ENCODE assay signal across 13 cellular contexts in genomic region chr10:95454356-95454755, GRCh38.
DNase-seq lines count a peak whose midpoint lies in the region; ATAC-seq and TF ChIP-seq lines count a peak whose summit lies in the region.
"Had no signal": no experiment of that assay in that cellular context is flagged by ENCODE, and none has a peak within 500 bp of the region (broad histone marks: within the 10 kb centered on the region; RNA-seq: fewer than 3 reads in every experiment).

No MANE protein-coding gene starts in this region.

- H3K27me3 ChIP-seq in GM23338 (ENCODE audit: insufficient read depth) (no peaks in the 10 kb centered on the region), esophagus muscularis mucosa (no peaks in the 10 kb centered on the region), muscle layer of colon (ENCODE audit: control insufficient read depth in 1 of 2, insufficient read depth in 2 of 2, low read length in 2 of 2) (no peaks in the 10 kb centered on the region), stomach smooth muscle (ENCODE audit: control insufficient read depth in 1 of 2, insufficient read depth in 2 of 2, low read length in 2 of 2) (no peaks in the 10 kb centered on the region)
- H3K27me3 ChIP-seq: BLaER1 had no signal

- TF ChIP-seq CTCF in GM23338 (conservative IDR thresholded peaks at IDR 0.05; ENCODE audit: low read depth in 2 of 2): no peak
- no peak for TF ChIP-seq CTCF in esophagus muscularis mucosa (IDR thresholded peaks at IDR 0.05)

- H3K9me2 ChIP-seq in GM23338 (ENCODE audit: insufficient read depth): no peaks in the 10 kb centered on the region

- H3K27me3 Mint-ChIP-seq in GM23338 (ENCODE audit: insufficient read depth, low read depth, poor library complexity): peaks cover 2% of the 10 kb centered on the region

- H3K27ac ChIP-seq in GM23338 (ENCODE audit: low read depth): peak overlapping the region; percentile 62; the same call in 1 of the 2 replicates
- H3K27ac ChIP-seq in esophagus muscularis mucosa (replicated peaks in 1 of 4): peak overlapping the region; percentile 85 to 97 (median 94)
- peak overlapping the region; percentile 66 for H3K27ac ChIP-seq in muscle layer of colon (ENCODE audit: low read depth, low read length)
- peak overlapping the region; percentile 66 for H3K27ac ChIP-seq in stomach smooth muscle (ENCODE audit: low read length)
- H3K27ac ChIP-seq: BLaER1 had no signal

- ATAC-seq in GM23338 (no peak), HG03571 (IDR thresholded peaks at IDR 0.05; ENCODE audit: unreplicated experiment) (no peak), HG02623 (IDR thresholded peaks at IDR 0.05; ENCODE audit: unreplicated experiment) (no peak)

- H3K4me1 ChIP-seq in GM23338 (ENCODE audit: insufficient read depth) (peaks cover 15% of the 10 kb centered on the region), esophagus muscularis mucosa (peaks cover 30 to 100% (median 99%) of the 10 kb centered on the region in 4 donors), muscle layer of colon (ENCODE audit: insufficient read depth, low read length) (peaks cover 82% of the 10 kb centered on the region), stomach smooth muscle (ENCODE audit: control insufficient read depth, insufficient read depth, low read length) (peaks cover 73% of the 10 kb centered on the region)

- no peak overlapping the region for H3K4me2 ChIP-seq in GM23338
- H3K4me2 ChIP-seq: BLaER1 had no signal

- H3K36me3 Mint-ChIP-seq in GM23338 (ENCODE audit: low read depth): no peaks in the 10 kb centered on the region
- H3K36me3 Mint-ChIP-seq: CD4-positive, CD25-positive, alpha-beta regulatory T cell had no signal

- no peak for TF ChIP-seq EP300 in esophagus muscularis mucosa (IDR thresholded peaks at IDR 0.05)

- no peaks in the 10 kb centered on the region for H3K9me3 Mint-ChIP-seq in GM23338

- no peak for DNase-seq in GM23338 (ENCODE audit: low spot score)
- no peak for DNase-seq in esophagus muscularis mucosa (ENCODE audit: extremely low spot score)
- no peak for DNase-seq in NCI-H524 (lab: John Stamatoyannopoulos, UW)
- no peak for DNase-seq in NCI-H510A (lab: John Stamatoyannopoulos, UW)
- DNase-seq: 8988T; AML-193; CD4-positive, CD25-positive, alpha-beta regulatory T cell; DMS 273 treated with DMSO at 0.1 percent for 48 hours had no signal

- H3K4me3 ChIP-seq in GM23338: no peak overlapping the region
- no peak overlapping the region for H3K4me3 ChIP-seq in esophagus muscularis mucosa
- H3K4me3 ChIP-seq in muscle layer of colon (ENCODE audit: low read depth in 1 of 2, low read length in 2 of 2): no peak overlapping the region
- H3K4me3 ChIP-seq in stomach smooth muscle (ENCODE audit: low read length in 2 of 2): no peak overlapping the region
- H3K4me3 ChIP-seq: BLaER1 had no signal

- peaks cover 18% of the 10 kb centered on the region for H3K4me1 Mint-ChIP-seq in GM23338
- H3K4me1 Mint-ChIP-seq: CD4-positive, CD25-positive, alpha-beta regulatory T cell had no signal

- H3K27ac Mint-ChIP-seq in GM23338: no peak overlapping the region
- H3K27ac Mint-ChIP-seq: CD4-positive, CD25-positive, alpha-beta regulatory T cell had no signal

- no peaks in the 10 kb centered on the region; the same call in 1 of the 2 replicates for H4K20me1 ChIP-seq in GM23338 (replicated peaks; ENCODE audit: insufficient read depth)
- H4K20me1 ChIP-seq: BLaER1 had no signal

- 73% methylated on average over 3 of the region's 3 CpGs for WGBS in esophagus muscularis mucosa

- H3K79me2 ChIP-seq in GM23338 (replicated peaks; ENCODE audit: insufficient read depth): peaks cover 10% of the 10 kb centered on the region; the same call in 1 of the 2 replicates

- no peak overlapping the region for H3K9ac ChIP-seq in muscle layer of colon (ENCODE audit: low read length)
- no peak overlapping the region for H3K9ac ChIP-seq in stomach smooth muscle (ENCODE audit: low read length in 2 of 2)
- H3K9ac ChIP-seq: BLaER1 had no signal

- H3K9me3 ChIP-seq in esophagus muscularis mucosa (no peaks in the 10 kb centered on the region), muscle layer of colon (ENCODE audit: low read length) (no peaks in the 10 kb centered on the region), stomach smooth muscle (ENCODE audit: control insufficient read depth in 2 of 2, low read length in 2 of 2) (no peaks in the 10 kb centered on the region)
- H3K9me3 ChIP-seq: BLaER1 had no signal

- TF ChIP-seq POLR2A in esophagus muscularis mucosa (IDR thresholded peaks at IDR 0.05; ENCODE audit: low read depth): no peak

- no peak overlapping the region for H3K4me3 Mint-ChIP-seq in GM23338
- H3K4me3 Mint-ChIP-seq: CD4-positive, CD25-positive, alpha-beta regulatory T cell had no signal

- intact Hi-C loops in esophagus muscularis mucosa (cut with DNase I): no loop called here

- H3F3A ChIP-seq in GM23338 (replicated peaks; ENCODE audit: low read depth): no peaks in the 10 kb centered on the region

- H2AFZ ChIP-seq in GM23338: no peak overlapping the region

- no peaks in the 10 kb centered on the region for H3K36me3 ChIP-seq in GM23338 (ENCODE audit: insufficient read depth)
- H3K36me3 ChIP-seq in esophagus muscularis mucosa: peaks cover 0 to 13% (median 0%) of the 10 kb centered on the region in 4 donors
- peaks cover 7% of the 10 kb centered on the region for H3K36me3 ChIP-seq in muscle layer of colon (ENCODE audit: insufficient read depth, low read length)
- H3K36me3 ChIP-seq in stomach smooth muscle (ENCODE audit: control insufficient read depth in 2 of 2, insufficient read depth in 2 of 2, low read length in 2 of 2): peaks cover 0 to 2% of the 10 kb centered on the region in 2 donors
- H3K36me3 ChIP-seq: BLaER1 had no signal

TF ChIP-seq in GM23338, 12 proteins besides CTCF, POLR2A, EP300 and RAD21 (continues in another document):
- TF ChIP-seq STAT1 (IDR thresholded peaks at IDR 0.05; ENCODE audit: unreplicated experiment) (no peak), EZH2 (IDR thresholded peaks at IDR 0.05; ENCODE audit: low read depth, unreplicated experiment) (no peak), ZNF331 (CRISPR knock-in tag; IDR thresholded peaks at IDR 0.05; ENCODE audit: low read depth) (no peak), EZH2phosphoT487 (IDR thresholded peaks at IDR 0.05; ENCODE audit: unreplicated experiment) (no peak), JUNB (IDR thresholded peaks at IDR 0.05; ENCODE audit: unreplicated experiment) (no peak), ZNF462 (CRISPR knock-in tag; IDR thresholded peaks at IDR 0.05) (no peak), CREB1 (CRISPR knock-in tag; IDR thresholded peaks at IDR 0.05; ENCODE audit: low read depth) (no peak), POLR2AphosphoS5 (IDR thresholded peaks at IDR 0.05; ENCODE audit: low read depth) (no peak), ZNF114 (CRISPR knock-in tag; IDR thresholded peaks at IDR 0.05) (no peak)
